ENCODE assay signal across 7 cellular contexts in genomic region chr20:58648502-58648825, GRCh38. TPM values are rescaled to one million over a fixed set of nuclear protein-coding genes. Genes with fewer than 3 reads are reported as not detected.
DNase-seq lines count a peak whose midpoint lies in the region; ATAC-seq and TF ChIP-seq lines count a peak whose summit lies in the region.
"Not testable (repeated sequence)": the region's sequence is repeated elsewhere in the genome, so short reads cannot be mapped to it uniquely, and the experiment has no call there.

No MANE protein-coding gene starts in this region.

- peak overlapping the region; percentile 44 for H3K27ac Mint-ChIP-seq in Caco-2 (ENCODE audit: unreplicated experiment)
- H3K27ac Mint-ChIP-seq in T-cell: peak overlapping the region in 1 of 2 donors; percentile 87
- H3K27ac Mint-ChIP-seq in activated CD4-positive, alpha-beta memory T cell treated with anti-CD3 and anti-CD28 coated beads for 36 hours; endothelial cell (ENCODE audit: unreplicated experiment): not testable (repeated sequence)
- H3K27ac Mint-ChIP-seq in activated naive CD4-positive, alpha-beta T cell treated with anti-CD3 and anti-CD28 coated beads, Interleukin-2, amount 50 U/mL, for 24 hours: peak overlapping the region; percentile 89
- peak overlapping the region in 4 of 9 donors; percentile 48 to 88 (median 82) for H3K27ac Mint-ChIP-seq in naive thymus-derived CD4-positive, alpha-beta T cell

- TF ChIP-seq POLR2A in sigmoid colon (IDR thresholded peaks at IDR 0.05): not testable (repeated sequence)

- not testable (repeated sequence) for H3K4me3 ChIP-seq in Caco-2 (ENCODE audit: low read depth, low read length); naive thymus-derived CD4-positive, alpha-beta T cell (ENCODE audit: low read length); sigmoid colon

- H3K4me1 ChIP-seq in Caco-2: peaks cover 23% of the 10 kb centered on the region
- H3K4me1 ChIP-seq in naive thymus-derived CD4-positive, alpha-beta T cell (ENCODE audit: control insufficient read depth in 2 of 2, insufficient read depth in 2 of 2, low read length in 2 of 2): peaks cover 9 to 14% of the 10 kb centered on the region in 2 donors
- peaks cover 0 to 68% (median 59%) of the 10 kb centered on the region in 4 donors for H3K4me1 ChIP-seq in sigmoid colon

- not testable (repeated sequence) for DNase-seq in Caco-2; T-cell; activated CD4-positive, alpha-beta memory T cell treated with anti-CD3 and anti-CD28 coated beads for 36 hours; endothelial cell (ENCODE audit: low spot score); sigmoid colon
- DNase-seq in naive thymus-derived CD4-positive, alpha-beta T cell: peak in 1 of 9 donors; percentile 8

- H3K9me3 Mint-ChIP-seq in Caco-2 (ENCODE audit: unreplicated experiment); T-cell; activated CD4-positive, alpha-beta memory T cell treated with anti-CD3 and anti-CD28 coated beads for 36 hours; activated naive CD4-positive, alpha-beta T cell treated with anti-CD3 and anti-CD28 coated beads, Interleukin-2, amount 50 U/mL, for 24 hours; endothelial cell (ENCODE audit: unreplicated experiment); naive thymus-derived CD4-positive, alpha-beta T cell: not testable (repeated sequence)

- 94% methylated on average over 6 of the region's 6 CpGs for WGBS in sigmoid colon, 2 donors

- POLR2A ChIA-PET in Caco-2 (lab: Charles Lee); activated CD4-positive, alpha-beta memory T cell treated with anti-CD3 and anti-CD28 coated beads for 36 hours (lab: Charles Lee): not testable (repeated sequence)
- POLR2A ChIA-PET in T-cell (lab: Charles Lee): interaction anchor here in 1 of 2 donors (0.5 to 0.6 kb wide), 3 partner anchors 338 to 1290 kb away, joined by 3 to 5 read pairs (median 3); no protein-coding TSS in a partner anchor
- POLR2A ChIA-PET in naive thymus-derived CD4-positive, alpha-beta T cell (lab: Charles Lee): interaction anchor here (0.6 to 7.4 kb wide), 4 partner anchors 10 to 203 kb away, joined by 3 to 57 read pairs (median 7); partner anchors contain the start of genes GNAS-AS1 and NPEPL1

- H3K36me3 ChIP-seq in Caco-2 (ENCODE audit: control insufficient read depth, insufficient read depth, low read length); sigmoid colon: not testable (repeated sequence)
- peaks cover 0 to 13% (median 0%) of the 10 kb centered on the region in 3 experiments for H3K36me3 ChIP-seq in naive thymus-derived CD4-positive, alpha-beta T cell (ENCODE audit: control insufficient read depth in 2 of 3, insufficient read depth in 3 of 3, low read length in 3 of 3)

- H3K4me1 Mint-ChIP-seq in Caco-2 (ENCODE audit: low read depth, unreplicated experiment) (peaks cover 16% of the 10 kb centered on the region), T-cell (peaks cover 10 to 27% (median 12%) of the 10 kb centered on the region in 3 donors), endothelial cell (ENCODE audit: unreplicated experiment) (peaks cover 12% of the 10 kb centered on the region)
- peaks cover 12% of the 10 kb centered on the region for H3K4me1 Mint-ChIP-seq in activated CD4-positive, alpha-beta memory T cell treated with anti-CD3 and anti-CD28 coated beads for 36 hours (ENCODE audit: low read depth)
- H3K4me1 Mint-ChIP-seq in activated naive CD4-positive, alpha-beta T cell treated with anti-CD3 and anti-CD28 coated beads, Interleukin-2, amount 50 U/mL, for 24 hours: peaks cover 11% of the 10 kb centered on the region
- H3K4me1 Mint-ChIP-seq in naive thymus-derived CD4-positive, alpha-beta T cell: peaks cover 9 to 19% (median 17%) of the 10 kb centered on the region in 7 donors

- CTCF ChIA-PET in Caco-2 (lab: Charles Lee) (interaction anchor here (0.7 to 1.1 kb wide), 2 partner anchors 64 to 222 kb away, joined by 3 to 5 read pairs; no protein-coding TSS in a partner anchor), T-cell (lab: Charles Lee) (interaction anchor here (0.6 to 1.5 kb wide), 4 partner anchors 12 to 754 kb away, joined by 3 to 4 read pairs (median 4); no protein-coding TSS in a partner anchor)
- CTCF ChIA-PET in activated CD4-positive, alpha-beta memory T cell treated with anti-CD3 and anti-CD28 coated beads for 36 hours (lab: Charles Lee): interaction anchor here (0.8 kb wide), 1 partner anchor 21 kb away, joined by 3 read pairs; no protein-coding TSS in a partner anchor
- CTCF ChIA-PET in naive thymus-derived CD4-positive, alpha-beta T cell (lab: Charles Lee): interaction anchor here (0.6 to 2.7 kb wide), 5 partner anchors 9 to 218 kb away, joined by 3 to 11 read pairs (median 5); no protein-coding TSS in a partner anchor

- not testable (repeated sequence) for H3K27me3 ChIP-seq in Caco-2 (replicated peaks; ENCODE audit: control insufficient read depth, insufficient read depth, low read length); naive thymus-derived CD4-positive, alpha-beta T cell (ENCODE audit: control insufficient read depth in 2 of 2, insufficient read depth in 2 of 2, low read length in 2 of 2); sigmoid colon

- peaks cover 22% of the 10 kb centered on the region for H3K36me3 Mint-ChIP-seq in Caco-2 (ENCODE audit: insufficient read depth, unreplicated experiment)
- H3K36me3 Mint-ChIP-seq in T-cell; activated naive CD4-positive, alpha-beta T cell treated with anti-CD3 and anti-CD28 coated beads, Interleukin-2, amount 50 U/mL, for 24 hours; endothelial cell (ENCODE audit: low read depth, unreplicated experiment): not testable (repeated sequence)
- H3K36me3 Mint-ChIP-seq in activated CD4-positive, alpha-beta memory T cell treated with anti-CD3 and anti-CD28 coated beads for 36 hours: peaks cover 18% of the 10 kb centered on the region
- peaks cover 0 to 13% (median 3%) of the 10 kb centered on the region in 5 donors for H3K36me3 Mint-ChIP-seq in naive thymus-derived CD4-positive, alpha-beta T cell

- not testable (repeated sequence) for H3K27ac ChIP-seq in naive thymus-derived CD4-positive, alpha-beta T cell (ENCODE audit: low read depth, low read length)
- peak overlapping the region; percentile 62 to 96 (median 96) for H3K27ac ChIP-seq in sigmoid colon

- H3K9me3 ChIP-seq in Caco-2; naive thymus-derived CD4-positive, alpha-beta T cell (ENCODE audit: control insufficient read depth in 2 of 3, low read length in 3 of 3); sigmoid colon: not testable (repeated sequence)

- H3K4me3 Mint-ChIP-seq in Caco-2 (ENCODE audit: unreplicated experiment) (peak overlapping the region; percentile 52), T-cell (peak overlapping the region; percentile 72 to 78 (median 75)), endothelial cell (ENCODE audit: unreplicated experiment) (peak overlapping the region; percentile 86)
- H3K4me3 Mint-ChIP-seq in activated CD4-positive, alpha-beta memory T cell treated with anti-CD3 and anti-CD28 coated beads for 36 hours: peak overlapping the region; percentile 31
- H3K4me3 Mint-ChIP-seq in activated naive CD4-positive, alpha-beta T cell treated with anti-CD3 and anti-CD28 coated beads, Interleukin-2, amount 50 U/mL, for 24 hours: peak overlapping the region; percentile 81
- H3K4me3 Mint-ChIP-seq in naive thymus-derived CD4-positive, alpha-beta T cell: peak overlapping the region in 8 of 10 donors; percentile 77 to 88 (median 84)

- not testable (repeated sequence) for TF ChIP-seq EP300 in sigmoid colon (IDR thresholded peaks at IDR 0.05)

- BruUV-seq in Caco-2 (replicated peaks; lab: Mats Ljungman, UMichigan): not testable (repeated sequence)

- not testable (repeated sequence) for ATAC-seq in T-cell (replicated peaks in 1 of 4); naive thymus-derived CD4-positive, alpha-beta T cell

- TF ChIP-seq CTCF in Caco-2 (IDR thresholded peaks at IDR 0.05; ENCODE audit: insufficient read depth in 1 of 2, low read depth in 1 of 2, low read length in 1 of 2, severe bottlenecking in 1 of 2, unreplicated experiment in 1 of 2); endothelial cell (IDR thresholded peaks at IDR 0.05; ENCODE audit: unreplicated experiment); sigmoid colon (IDR thresholded peaks at IDR 0.05): not testable (repeated sequence)

- intact Hi-C loops in Caco-2 (cut with micrococcal nuclease; ENCODE audit: unreplicated experiment); activated CD4-positive, alpha-beta memory T cell treated with anti-CD3 and anti-CD28 coated beads for 36 hours (cut with micrococcal nuclease); naive thymus-derived CD4-positive, alpha-beta T cell (cut with micrococcal nuclease): not testable (repeated sequence)
- intact Hi-C loops in sigmoid colon (cut with DNase I): loop anchor here (5.0 kb wide), 2 partner anchors 51 to 76 kb away; no protein-coding TSS in a partner anchor

- not testable (repeated sequence) for H3K27me3 Mint-ChIP-seq in Caco-2 (ENCODE audit: insufficient read depth, unreplicated experiment); T-cell; activated CD4-positive, alpha-beta memory T cell treated with anti-CD3 and anti-CD28 coated beads for 36 hours; activated naive CD4-positive, alpha-beta T cell treated with anti-CD3 and anti-CD28 coated beads, Interleukin-2, amount 50 U/mL, for 24 hours; endothelial cell (ENCODE audit: unreplicated experiment); naive thymus-derived CD4-positive, alpha-beta T cell

RNA-seq across cellular contexts. Expression of gene STX16, which starts 2.6 kb away (rescaled TPM):
- total RNA-seq in Caco-2 (2022) (82.2 and 97.0 TPM in 2 replicates), T-cell (100 to 1,000 TPM; 154 to 213 (median 178) TPM), endothelial cell (ENCODE audit: unreplicated experiment) (77.9 TPM), sigmoid colon (100 to 1,000 TPM in 1 of 4 donors, 10 to 100 TPM in 3; 42.8 to 126 (median 57.1) TPM)
- 100 to 1,000 TPM in 1 of 2 experiments, 10 to 100 TPM in 1; 88.7 to 104 TPM for total RNA-seq in activated CD4-positive, alpha-beta memory T cell treated with anti-CD3 and anti-CD28 coated beads for 36 hours
- total RNA-seq in naive thymus-derived CD4-positive, alpha-beta T cell: 100 to 1,000 TPM; 173 to 225 (median 189) TPM
- 10 to 100 TPM; 32.0 to 37.2 TPM for polyA plus RNA-seq in naive thymus-derived CD4-positive, alpha-beta T cell
- polyA plus RNA-seq in sigmoid colon: 10 to 100 TPM; 14.6 to 43.8 (median 15.6) TPM

RNA-seq across cellular contexts. Expression of gene NPEPL1, which starts 44.1 kb away (rescaled TPM):
- total RNA-seq in Caco-2 (2022) (32.9 and 41.9 TPM in 2 replicates), T-cell (10 to 100 TPM; 49.6 to 79.0 (median 69.3) TPM), endothelial cell (ENCODE audit: unreplicated experiment) (37.6 TPM), sigmoid colon (10 to 100 TPM; 22.9 to 65.1 (median 46.0) TPM)
- 10 to 100 TPM; 17.8 to 18.8 TPM for total RNA-seq in activated CD4-positive, alpha-beta memory T cell treated with anti-CD3 and anti-CD28 coated beads for 36 hours
- total RNA-seq in naive thymus-derived CD4-positive, alpha-beta T cell: 10 to 100 TPM; 32.8 to 76.2 (median 50.5) TPM
- polyA plus RNA-seq in naive thymus-derived CD4-positive, alpha-beta T cell: 1 to 10 TPM; 6.2 to 6.9 TPM
- polyA plus RNA-seq in sigmoid colon: 10 to 100 TPM; 10.6 to 26.5 (median 16.8) TPM

Comparison
In these comparisons a context has a peak if more than half of its experiments do, and no peak if none do; other contexts are left out.
1. H3K4me3 Mint-ChIP-seq: peak in every context shown above with its lines; median percentile 86 in endothelial cell; 84 in naive thymus-derived CD4-positive, alpha-beta T cell; 81 in activated naive CD4-positive, alpha-beta T cell treated with anti-CD3 and anti-CD28 coated beads, Interleukin-2, amount 50 U/mL, for 24 hours; 75 in T-cell; 52 in Caco-2; 31 in activated CD4-positive, alpha-beta memory T cell treated with anti-CD3 and anti-CD28 coated beads for 36 hours.